9 cellular contexts compared by ENCODE assay signal in the genomic region with DNA sequence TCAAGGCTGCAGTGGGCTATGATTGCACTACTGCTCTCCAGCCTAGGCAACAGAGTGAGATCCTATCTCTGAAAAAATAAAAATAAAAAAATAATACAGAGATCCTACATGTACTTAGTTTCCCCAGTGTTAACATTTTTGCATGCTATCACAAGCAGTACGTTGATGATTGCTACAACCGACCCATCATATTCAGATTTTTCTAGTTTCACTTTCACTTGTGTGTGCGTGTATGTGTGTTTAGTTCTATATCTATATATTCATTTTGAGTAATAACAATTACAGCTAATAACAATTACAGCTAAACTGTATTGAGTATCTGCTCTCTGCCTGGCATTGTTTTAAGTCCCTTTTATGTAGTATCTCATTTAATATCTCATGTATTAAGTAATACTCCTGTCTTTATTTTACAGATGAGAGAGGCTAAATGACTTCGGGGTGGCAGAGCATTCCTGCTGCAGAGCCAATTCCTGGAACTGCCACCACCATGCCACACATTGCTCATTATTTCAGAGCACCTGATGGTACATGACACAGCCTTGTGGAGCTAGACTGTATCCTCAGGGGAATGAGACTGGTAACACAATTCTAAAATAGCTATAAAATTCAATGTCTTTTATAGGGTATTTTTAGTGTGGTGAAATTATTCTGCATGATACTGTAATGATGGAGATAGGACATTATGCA.
DNase-seq lines count a peak whose midpoint lies in the region; ATAC-seq, FAIRE-seq and TF ChIP-seq lines count a peak whose summit lies in the region.
"Had no signal": no experiment of that assay in that cellular context is flagged by ENCODE, and none has a peak within 500 bp of the region (broad histone marks: within the 10 kb centered on the region; RNA-seq: fewer than 3 reads in every experiment).

No MANE protein-coding gene starts in this region.

- H3K9me3 Mint-ChIP-seq in activated CD4-positive, alpha-beta T cell treated with anti-CD3 and anti-CD28 coated beads, Interleukin-2, amount 10 ng/mL, durations not matched to agents 24 days and 14 days: peaks cover 17% of the 10 kb centered on the region
- no peaks in the 10 kb centered on the region for H3K9me3 Mint-ChIP-seq in central memory CD8-positive, alpha-beta T cell
- H3K9me3 Mint-ChIP-seq in stimulated activated naive B cell treated with anti-CD40 and anti-IgM and Interleukin-4, amounts not matched to agents 10 μg/mL and 1 μg/mL and 100 μg/mL, for 72 hours: no peaks in the 10 kb centered on the region

- H3K36me3 ChIP-seq in KOPT-K1 (ENCODE audit: insufficient read depth, low read length): no peaks in the 10 kb centered on the region
- no peaks in the 10 kb centered on the region for H3K36me3 ChIP-seq in BE2C

- no peaks in the 10 kb centered on the region for H3K9me3 ChIP-seq in KOPT-K1 (ENCODE audit: insufficient read depth, low read length, poor library complexity, severe bottlenecking)
- no peaks in the 10 kb centered on the region for H3K9me3 ChIP-seq in BE2C

- H3K4me3 Mint-ChIP-seq in activated CD4-positive, alpha-beta T cell treated with anti-CD3 and anti-CD28 coated beads, Interleukin-2, amount 10 ng/mL, durations not matched to agents 24 days and 14 days: peak overlapping the region; percentile 71
- peak overlapping the region; percentile 74 for H3K4me3 Mint-ChIP-seq in central memory CD8-positive, alpha-beta T cell
- peak overlapping the region; percentile 61 to 69 for H3K4me3 Mint-ChIP-seq in stimulated activated naive B cell treated with anti-CD40 and anti-IgM and Interleukin-4, amounts not matched to agents 10 μg/mL and 1 μg/mL and 100 μg/mL, for 72 hours

- peak overlapping the region; percentile 46 for H3K27ac Mint-ChIP-seq in activated CD4-positive, alpha-beta T cell treated with anti-CD3 and anti-CD28 coated beads, Interleukin-2, amount 10 ng/mL, durations not matched to agents 24 days and 14 days
- H3K27ac Mint-ChIP-seq in central memory CD8-positive, alpha-beta T cell (ENCODE audit: low read depth): no peak overlapping the region
- peak overlapping the region; percentile 72 for H3K27ac Mint-ChIP-seq in stimulated activated naive B cell treated with anti-CD40 and anti-IgM and Interleukin-4, amounts not matched to agents 10 μg/mL and 1 μg/mL and 100 μg/mL, for 72 hours

- H3K4me1 ChIP-seq in BE2C: peaks cover 5% of the 10 kb centered on the region

- H3K4me1 Mint-ChIP-seq in activated CD4-positive, alpha-beta T cell treated with anti-CD3 and anti-CD28 coated beads, Interleukin-2, amount 10 ng/mL, durations not matched to agents 24 days and 14 days: peaks cover 35% of the 10 kb centered on the region
- H3K4me1 Mint-ChIP-seq in central memory CD8-positive, alpha-beta T cell: peaks cover 16% of the 10 kb centered on the region
- peaks cover 18 to 40% of the 10 kb centered on the region in 2 donors for H3K4me1 Mint-ChIP-seq in stimulated activated naive B cell treated with anti-CD40 and anti-IgM and Interleukin-4, amounts not matched to agents 10 μg/mL and 1 μg/mL and 100 μg/mL, for 72 hours

- FAIRE-seq in RCC 7860 (lab: Jason Lieb, UNC): no peak

- peak overlapping the region; percentile 61 for H3K27ac ChIP-seq in KOPT-K1 (ENCODE audit: low read depth, low read length, poor library complexity, severe bottlenecking)

- peak; percentile 40 for ATAC-seq in central memory CD8-positive, alpha-beta T cell (replicated peaks; ENCODE audit: extremely low read depth, poor library complexity, severe bottlenecking)
- ATAC-seq in stimulated activated naive B cell treated with anti-CD40 and anti-IgM and Interleukin-4, amounts not matched to agents 10 μg/mL and 1 μg/mL and 100 μg/mL, for 72 hours (replicated peaks): peak; percentile 43 to 47

- no peak overlapping the region for H3K4me3 ChIP-seq in BE2C (ENCODE audit: low read depth, low read length)

- TF ChIP-seq CTCF in BE2C (IDR thresholded peaks at IDR 0.05; ENCODE audit: low read depth, low read length): no peak

- H3K36me3 Mint-ChIP-seq in activated CD4-positive, alpha-beta T cell treated with anti-CD3 and anti-CD28 coated beads, Interleukin-2, amount 10 ng/mL, durations not matched to agents 24 days and 14 days (ENCODE audit: low read depth): peaks cover 2% of the 10 kb centered on the region
- H3K36me3 Mint-ChIP-seq in central memory CD8-positive, alpha-beta T cell (ENCODE audit: insufficient read depth): peaks cover 2% of the 10 kb centered on the region
- no peaks in the 10 kb centered on the region for H3K36me3 Mint-ChIP-seq in stimulated activated naive B cell treated with anti-CD40 and anti-IgM and Interleukin-4, amounts not matched to agents 10 μg/mL and 1 μg/mL and 100 μg/mL, for 72 hours

- no peaks in the 10 kb centered on the region for H3K27me3 Mint-ChIP-seq in activated CD4-positive, alpha-beta T cell treated with anti-CD3 and anti-CD28 coated beads, Interleukin-2, amount 10 ng/mL, durations not matched to agents 24 days and 14 days
- no peaks in the 10 kb centered on the region for H3K27me3 Mint-ChIP-seq in central memory CD8-positive, alpha-beta T cell
- no peaks in the 10 kb centered on the region for H3K27me3 Mint-ChIP-seq in stimulated activated naive B cell treated with anti-CD40 and anti-IgM and Interleukin-4, amounts not matched to agents 10 μg/mL and 1 μg/mL and 100 μg/mL, for 72 hours

- H3K27me3 ChIP-seq in BE2C: no peaks in the 10 kb centered on the region

- peak; percentile 63 for DNase-seq in activated CD4-positive, alpha-beta T cell treated with anti-CD3 and anti-CD28 coated beads, Interleukin-2, amount 10 ng/mL, durations not matched to agents 24 days and 14 days
- no peak for DNase-seq in activated CD4-positive, alpha-beta T cell treated with anti-CD3 and anti-CD28 coated beads for 1 hour
- no peak for DNase-seq in central memory CD8-positive, alpha-beta T cell (ENCODE audit: low spot score in 2 of 2)
- DNase-seq in stimulated activated naive B cell treated with anti-CD40 and anti-IgM and Interleukin-4, amounts not matched to agents 10 μg/mL and 1 μg/mL and 100 μg/mL, for 72 hours: no peak
- DNase-seq in BE2C: no peak
- DNase-seq in RCC 7860 (ENCODE audit: low spot score): no peak
- no peak for DNase-seq in effector CD4-positive, alpha-beta T cell
- DNase-seq: NCI-H1436 treated with DMSO at 0.1 percent for 48 hours had no signal

- intact Hi-C loops in activated CD4-positive, alpha-beta T cell treated with anti-CD3 and anti-CD28 coated beads, Interleukin-2, amount 10 ng/mL, durations not matched to agents 24 days and 14 days (cut with micrococcal nuclease): loop anchor here (2.0 kb wide), 1 partner anchor 43 kb away; no protein-coding TSS in a partner anchor
